1 cellular context compared by ENCODE assay signal in the genomic region with DNA sequence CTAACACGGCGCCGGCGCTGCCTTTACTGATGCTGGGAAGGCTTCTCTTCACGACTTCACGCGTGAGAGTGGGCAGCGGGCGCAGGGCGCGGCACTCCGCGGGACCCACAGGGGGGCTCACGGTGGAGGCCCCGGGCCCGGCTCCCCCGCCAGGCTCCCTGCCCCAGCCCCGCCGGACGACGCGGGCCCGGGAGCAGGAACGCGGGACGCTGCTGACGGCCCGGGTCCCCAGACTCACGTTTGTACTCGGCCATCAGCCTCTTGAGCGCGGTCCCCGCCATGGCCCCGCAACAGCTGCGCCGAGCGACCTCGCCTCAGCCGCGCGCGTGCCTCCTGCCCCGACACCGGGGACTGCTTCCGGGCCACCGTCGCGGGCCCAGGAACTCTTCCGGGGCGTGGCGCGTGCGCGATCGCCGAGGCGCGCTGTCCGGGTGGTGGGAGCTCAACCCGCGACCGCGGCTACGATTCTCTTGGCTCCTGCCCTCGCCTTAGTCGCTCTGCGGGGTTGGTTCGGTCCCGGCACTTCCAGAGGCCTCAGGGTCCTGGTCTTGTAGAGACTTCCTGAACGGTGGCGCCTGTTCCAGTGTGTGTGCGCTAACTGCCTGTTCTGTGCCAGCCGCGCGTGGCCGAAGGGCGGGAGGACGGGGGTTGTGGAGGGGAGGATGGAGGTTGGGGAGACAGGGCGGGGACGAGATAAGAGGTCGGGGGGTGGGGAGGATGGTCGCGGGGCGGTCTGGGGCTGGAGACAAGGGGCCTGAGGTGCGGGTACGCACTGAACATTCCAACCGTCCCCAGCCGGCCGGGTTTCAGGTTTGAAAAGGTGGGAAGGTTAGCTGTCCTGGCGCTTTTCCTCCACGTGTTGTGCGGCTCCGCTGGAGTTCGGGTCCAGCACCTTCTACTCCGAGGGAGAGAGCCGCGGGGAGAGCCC.
A peak's percentile ranks its signal among the peaks of the same experiment; 100 is the strongest.
TF ChIP-seq lines count a peak whose summit lies in the region.

A gene with protein sequence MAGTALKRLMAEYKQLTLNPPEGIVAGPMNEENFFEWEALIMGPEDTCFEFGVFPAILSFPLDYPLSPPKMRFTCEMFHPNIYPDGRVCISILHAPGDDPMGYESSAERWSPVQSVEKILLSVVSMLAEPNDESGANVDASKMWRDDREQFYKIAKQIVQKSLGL (minus strand): TSS at position 353 of the 928 bp plus-strand sequence. CDS start 72 bp downstream, at position 281.

TF ChIP-seq in HepG2, 621 proteins besides CTCF, POLR2A, EP300 and RAD21 (continued from another document and continues in another):
- TF ChIP-seq, protein P1, sequence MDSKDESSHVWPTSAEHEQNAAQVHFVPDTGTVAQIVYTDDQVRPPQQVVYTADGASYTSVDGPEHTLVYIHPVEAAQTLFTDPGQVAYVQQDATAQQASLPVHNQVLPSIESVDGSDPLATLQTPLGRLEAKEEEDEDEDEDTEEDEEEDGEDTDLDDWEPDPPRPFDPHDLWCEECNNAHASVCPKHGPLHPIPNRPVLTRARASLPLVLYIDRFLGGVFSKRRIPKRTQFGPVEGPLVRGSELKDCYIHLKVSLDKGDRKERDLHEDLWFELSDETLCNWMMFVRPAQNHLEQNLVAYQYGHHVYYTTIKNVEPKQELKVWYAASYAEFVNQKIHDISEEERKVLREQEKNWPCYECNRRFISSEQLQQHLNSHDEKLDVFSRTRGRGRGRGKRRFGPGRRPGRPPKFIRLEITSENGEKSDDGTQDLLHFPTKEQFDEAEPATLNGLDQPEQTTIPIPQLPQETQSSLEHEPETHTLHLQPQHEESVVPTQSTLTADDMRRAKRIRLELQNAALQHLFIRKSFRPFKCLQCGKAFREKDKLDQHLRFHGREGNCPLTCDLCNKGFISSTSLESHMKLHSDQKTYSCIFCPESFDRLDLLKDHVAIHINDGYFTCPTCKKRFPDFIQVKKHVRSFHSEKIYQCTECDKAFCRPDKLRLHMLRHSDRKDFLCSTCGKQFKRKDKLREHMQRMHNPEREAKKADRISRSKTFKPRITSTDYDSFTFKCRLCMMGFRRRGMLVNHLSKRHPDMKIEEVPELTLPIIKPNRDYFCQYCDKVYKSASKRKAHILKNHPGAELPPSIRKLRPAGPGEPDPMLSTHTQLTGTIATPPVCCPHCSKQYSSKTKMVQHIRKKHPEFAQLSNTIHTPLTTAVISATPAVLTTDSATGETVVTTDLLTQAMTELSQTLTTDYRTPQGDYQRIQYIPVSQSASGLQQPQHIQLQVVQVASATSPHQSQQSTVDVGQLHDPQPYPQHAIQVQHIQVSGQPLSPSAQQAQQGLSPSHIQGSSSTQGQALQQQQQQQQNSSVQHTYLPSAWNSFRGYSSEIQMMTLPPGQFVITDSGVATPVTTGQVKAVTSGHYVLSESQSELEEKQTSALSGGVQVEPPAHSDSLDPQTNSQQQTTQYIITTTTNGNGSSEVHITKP (CRISPR knock-in tag; IDR thresholded peaks at IDR 0.05; ENCODE audit: low read depth), result no peak
- TF ChIP-seq, protein P2, sequence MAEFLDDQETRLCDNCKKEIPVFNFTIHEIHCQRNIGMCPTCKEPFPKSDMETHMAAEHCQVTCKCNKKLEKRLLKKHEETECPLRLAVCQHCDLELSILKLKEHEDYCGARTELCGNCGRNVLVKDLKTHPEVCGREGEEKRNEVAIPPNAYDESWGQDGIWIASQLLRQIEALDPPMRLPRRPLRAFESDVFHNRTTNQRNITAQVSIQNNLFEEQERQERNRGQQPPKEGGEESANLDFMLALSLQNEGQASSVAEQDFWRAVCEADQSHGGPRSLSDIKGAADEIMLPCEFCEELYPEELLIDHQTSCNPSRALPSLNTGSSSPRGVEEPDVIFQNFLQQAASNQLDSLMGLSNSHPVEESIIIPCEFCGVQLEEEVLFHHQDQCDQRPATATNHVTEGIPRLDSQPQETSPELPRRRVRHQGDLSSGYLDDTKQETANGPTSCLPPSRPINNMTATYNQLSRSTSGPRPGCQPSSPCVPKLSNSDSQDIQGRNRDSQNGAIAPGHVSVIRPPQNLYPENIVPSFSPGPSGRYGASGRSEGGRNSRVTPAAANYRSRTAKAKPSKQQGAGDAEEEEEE (CRISPR knock-in tag; IDR thresholded peaks at IDR 0.05; ENCODE audit: borderline replicate concordance), result no peak
- no peak for TF ChIP-seq SNRNP70 (IDR thresholded peaks at IDR 0.05; ENCODE audit: low read depth, low read length)
- no peak for TF ChIP-seq NR2F6 (IDR thresholded peaks at IDR 0.05)
- peak; percentile 52; the same call in 1 of the 2 replicates for TF ChIP-seq NR2F6 (CRISPR knock-in tag; IDR thresholded peaks at IDR 0.05)
- TF ChIP-seq GATAD1 (CRISPR knock-in tag; IDR thresholded peaks at IDR 0.05), result peak; percentile 95
- no peak for TF ChIP-seq NFE2 (CRISPR knock-in tag; IDR thresholded peaks at IDR 0.05)
- no peak for TF ChIP-seq SMARCE1 (IDR thresholded peaks at IDR 0.05; ENCODE audit: borderline replicate concordance)
- TF ChIP-seq CBFB (CRISPR knock-in tag; IDR thresholded peaks at IDR 0.05), result peak; percentile 70
- TF ChIP-seq ZSCAN12 (CRISPR knock-in tag; IDR thresholded peaks at IDR 0.05), result no peak
- TF ChIP-seq EHMT2 (IDR thresholded peaks at IDR 0.05; ENCODE audit: borderline replicate concordance, low read depth, low read length), result no peak
- TF ChIP-seq, protein P3, sequence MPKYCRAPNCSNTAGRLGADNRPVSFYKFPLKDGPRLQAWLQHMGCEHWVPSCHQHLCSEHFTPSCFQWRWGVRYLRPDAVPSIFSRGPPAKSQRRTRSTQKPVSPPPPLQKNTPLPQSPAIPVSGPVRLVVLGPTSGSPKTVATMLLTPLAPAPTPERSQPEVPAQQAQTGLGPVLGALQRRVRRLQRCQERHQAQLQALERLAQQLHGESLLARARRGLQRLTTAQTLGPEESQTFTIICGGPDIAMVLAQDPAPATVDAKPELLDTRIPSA (CRISPR knock-in tag; IDR thresholded peaks at IDR 0.05; ENCODE audit: borderline replicate concordance), result 0 out of 2 replicates have a peak, but pooled peaks have one; percentile 32
- no peak for TF ChIP-seq ZBTB21 (CRISPR knock-in tag; IDR thresholded peaks at IDR 0.05)
- TF ChIP-seq ZNF337 (CRISPR knock-in tag; IDR thresholded peaks at IDR 0.05; ENCODE audit: borderline replicate concordance, low read depth), result no peak
- TF ChIP-seq ZNF225 (CRISPR knock-in tag; IDR thresholded peaks at IDR 0.05), result no peak
- TF ChIP-seq ZNF850 (CRISPR knock-in tag; conservative IDR thresholded peaks at IDR 0.05), result 0 out of 2 replicates have a peak, but pooled peaks have one; percentile 25
- peak; percentile 92 for TF ChIP-seq THAP11 (CRISPR knock-in tag; IDR thresholded peaks at IDR 0.05)
- TF ChIP-seq ELF4 (CRISPR knock-in tag; IDR thresholded peaks at IDR 0.05; ENCODE audit: borderline replicate concordance), result 0 out of 2 replicates have a peak, but pooled peaks have one; percentile 36
- TF ChIP-seq, protein P4, sequence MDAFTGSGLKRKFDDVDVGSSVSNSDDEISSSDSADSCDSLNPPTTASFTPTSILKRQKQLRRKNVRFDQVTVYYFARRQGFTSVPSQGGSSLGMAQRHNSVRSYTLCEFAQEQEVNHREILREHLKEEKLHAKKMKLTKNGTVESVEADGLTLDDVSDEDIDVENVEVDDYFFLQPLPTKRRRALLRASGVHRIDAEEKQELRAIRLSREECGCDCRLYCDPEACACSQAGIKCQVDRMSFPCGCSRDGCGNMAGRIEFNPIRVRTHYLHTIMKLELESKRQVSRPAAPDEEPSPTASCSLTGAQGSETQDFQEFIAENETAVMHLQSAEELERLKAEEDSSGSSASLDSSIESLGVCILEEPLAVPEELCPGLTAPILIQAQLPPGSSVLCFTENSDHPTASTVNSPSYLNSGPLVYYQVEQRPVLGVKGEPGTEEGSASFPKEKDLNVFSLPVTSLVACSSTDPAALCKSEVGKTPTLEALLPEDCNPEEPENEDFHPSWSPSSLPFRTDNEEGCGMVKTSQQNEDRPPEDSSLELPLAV (CRISPR knock-in tag; conservative IDR thresholded peaks at IDR 0.05; ENCODE audit: low read depth), result no peak
- TF ChIP-seq, protein P5, sequence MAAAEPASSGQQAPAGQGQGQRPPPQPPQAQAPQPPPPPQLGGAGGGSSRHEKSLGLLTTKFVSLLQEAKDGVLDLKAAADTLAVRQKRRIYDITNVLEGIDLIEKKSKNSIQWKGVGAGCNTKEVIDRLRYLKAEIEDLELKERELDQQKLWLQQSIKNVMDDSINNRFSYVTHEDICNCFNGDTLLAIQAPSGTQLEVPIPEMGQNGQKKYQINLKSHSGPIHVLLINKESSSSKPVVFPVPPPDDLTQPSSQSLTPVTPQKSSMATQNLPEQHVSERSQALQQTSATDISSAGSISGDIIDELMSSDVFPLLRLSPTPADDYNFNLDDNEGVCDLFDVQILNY (CRISPR knock-in tag; conservative IDR thresholded peaks at IDR 0.05), result peak; percentile 71; the same call in 1 of the 2 replicates
- TF ChIP-seq, protein P6, sequence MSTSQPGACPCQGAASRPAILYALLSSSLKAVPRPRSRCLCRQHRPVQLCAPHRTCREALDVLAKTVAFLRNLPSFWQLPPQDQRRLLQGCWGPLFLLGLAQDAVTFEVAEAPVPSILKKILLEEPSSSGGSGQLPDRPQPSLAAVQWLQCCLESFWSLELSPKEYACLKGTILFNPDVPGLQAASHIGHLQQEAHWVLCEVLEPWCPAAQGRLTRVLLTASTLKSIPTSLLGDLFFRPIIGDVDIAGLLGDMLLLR (CRISPR knock-in tag; IDR thresholded peaks at IDR 0.05), result peak; percentile 93
- no peak; the same call in 1 of the 2 replicates for TF ChIP-seq CENPT (CRISPR knock-in tag; IDR thresholded peaks at IDR 0.05; ENCODE audit: low read depth)
- TF ChIP-seq CAMTA2 (CRISPR knock-in tag; IDR thresholded peaks at IDR 0.05; ENCODE audit: borderline replicate concordance), result no peak
- TF ChIP-seq, protein P7, sequence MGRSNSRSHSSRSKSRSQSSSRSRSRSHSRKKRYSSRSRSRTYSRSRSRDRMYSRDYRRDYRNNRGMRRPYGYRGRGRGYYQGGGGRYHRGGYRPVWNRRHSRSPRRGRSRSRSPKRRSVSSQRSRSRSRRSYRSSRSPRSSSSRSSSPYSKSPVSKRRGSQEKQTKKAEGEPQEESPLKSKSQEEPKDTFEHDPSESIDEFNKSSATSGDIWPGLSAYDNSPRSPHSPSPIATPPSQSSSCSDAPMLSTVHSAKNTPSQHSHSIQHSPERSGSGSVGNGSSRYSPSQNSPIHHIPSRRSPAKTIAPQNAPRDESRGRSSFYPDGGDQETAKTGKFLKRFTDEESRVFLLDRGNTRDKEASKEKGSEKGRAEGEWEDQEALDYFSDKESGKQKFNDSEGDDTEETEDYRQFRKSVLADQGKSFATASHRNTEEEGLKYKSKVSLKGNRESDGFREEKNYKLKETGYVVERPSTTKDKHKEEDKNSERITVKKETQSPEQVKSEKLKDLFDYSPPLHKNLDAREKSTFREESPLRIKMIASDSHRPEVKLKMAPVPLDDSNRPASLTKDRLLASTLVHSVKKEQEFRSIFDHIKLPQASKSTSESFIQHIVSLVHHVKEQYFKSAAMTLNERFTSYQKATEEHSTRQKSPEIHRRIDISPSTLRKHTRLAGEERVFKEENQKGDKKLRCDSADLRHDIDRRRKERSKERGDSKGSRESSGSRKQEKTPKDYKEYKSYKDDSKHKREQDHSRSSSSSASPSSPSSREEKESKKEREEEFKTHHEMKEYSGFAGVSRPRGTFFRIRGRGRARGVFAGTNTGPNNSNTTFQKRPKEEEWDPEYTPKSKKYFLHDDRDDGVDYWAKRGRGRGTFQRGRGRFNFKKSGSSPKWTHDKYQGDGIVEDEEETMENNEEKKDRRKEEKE (IDR thresholded peaks at IDR 0.05), result no peak
- no peak for TF ChIP-seq SOX5 (CRISPR knock-in tag; IDR thresholded peaks at IDR 0.05; ENCODE audit: borderline replicate concordance)
- no peak for TF ChIP-seq ELF1 (CRISPR knock-in tag; IDR thresholded peaks at IDR 0.05)
- TF ChIP-seq, protein P8, sequence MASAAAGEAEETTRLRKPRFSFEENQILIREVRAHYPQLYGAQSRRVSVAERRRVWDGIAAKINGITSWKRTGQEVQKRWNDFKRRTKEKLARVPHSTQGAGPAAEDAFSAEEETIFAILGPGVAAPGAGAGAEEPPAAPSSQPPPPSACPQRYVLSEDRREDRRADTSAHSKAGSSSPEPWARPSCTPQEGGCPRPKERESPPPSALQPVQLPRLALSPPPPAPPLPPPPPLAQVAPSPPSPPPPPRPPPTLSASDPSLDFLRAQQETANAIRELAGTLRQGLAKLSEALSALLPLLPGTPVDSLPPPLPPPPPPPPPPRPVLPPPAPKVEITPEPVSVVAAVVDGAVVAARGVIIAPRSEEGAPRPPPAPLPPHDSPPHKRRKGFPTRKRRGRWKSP (CRISPR knock-in tag; IDR thresholded peaks at IDR 0.05), result 0 out of 2 replicates have a peak, but pooled peaks have one; percentile 36
- TF ChIP-seq MBNL3 (CRISPR knock-in tag; conservative IDR thresholded peaks at IDR 0.05), result no peak
- peak; percentile 35 for TF ChIP-seq BRD4 (CRISPR knock-in tag; IDR thresholded peaks at IDR 0.05)
- TF ChIP-seq, protein P9, sequence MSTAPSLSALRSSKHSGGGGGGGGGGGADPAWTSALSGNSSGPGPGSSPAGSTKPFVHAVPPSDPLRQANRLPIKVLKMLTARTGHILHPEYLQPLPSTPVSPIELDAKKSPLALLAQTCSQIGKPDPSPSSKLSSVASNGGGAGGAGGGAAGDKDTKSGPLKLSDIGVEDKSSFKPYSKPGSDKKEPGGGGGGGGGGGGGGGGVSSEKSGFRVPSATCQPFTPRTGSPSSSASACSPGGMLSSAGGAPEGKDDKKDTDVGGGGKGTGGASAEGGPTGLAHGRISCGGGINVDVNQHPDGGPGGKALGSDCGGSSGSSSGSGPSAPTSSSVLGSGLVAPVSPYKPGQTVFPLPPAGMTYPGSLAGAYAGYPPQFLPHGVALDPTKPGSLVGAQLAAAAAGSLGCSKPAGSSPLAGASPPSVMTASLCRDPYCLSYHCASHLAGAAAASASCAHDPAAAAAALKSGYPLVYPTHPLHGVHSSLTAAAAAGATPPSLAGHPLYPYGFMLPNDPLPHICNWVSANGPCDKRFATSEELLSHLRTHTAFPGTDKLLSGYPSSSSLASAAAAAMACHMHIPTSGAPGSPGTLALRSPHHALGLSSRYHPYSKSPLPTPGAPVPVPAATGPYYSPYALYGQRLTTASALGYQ (CRISPR knock-in tag; IDR thresholded peaks at IDR 0.05), result no peak
- no peak for TF ChIP-seq SRSF9 (IDR thresholded peaks at IDR 0.05; ENCODE audit: borderline replicate concordance, insufficient read depth, low read depth, low read length, poor library complexity, severe bottlenecking)
- TF ChIP-seq FOXO1 (CRISPR knock-in tag; IDR thresholded peaks at IDR 0.05), result 0 out of 2 replicates have a peak, but pooled peaks have one; percentile 13
- TF ChIP-seq HDAC1 (CRISPR knock-in tag; IDR thresholded peaks at IDR 0.05), result peak; percentile 98
- no peak for TF ChIP-seq ZBTB7B (CRISPR knock-in tag; IDR thresholded peaks at IDR 0.05)
- TF ChIP-seq, protein P10, sequence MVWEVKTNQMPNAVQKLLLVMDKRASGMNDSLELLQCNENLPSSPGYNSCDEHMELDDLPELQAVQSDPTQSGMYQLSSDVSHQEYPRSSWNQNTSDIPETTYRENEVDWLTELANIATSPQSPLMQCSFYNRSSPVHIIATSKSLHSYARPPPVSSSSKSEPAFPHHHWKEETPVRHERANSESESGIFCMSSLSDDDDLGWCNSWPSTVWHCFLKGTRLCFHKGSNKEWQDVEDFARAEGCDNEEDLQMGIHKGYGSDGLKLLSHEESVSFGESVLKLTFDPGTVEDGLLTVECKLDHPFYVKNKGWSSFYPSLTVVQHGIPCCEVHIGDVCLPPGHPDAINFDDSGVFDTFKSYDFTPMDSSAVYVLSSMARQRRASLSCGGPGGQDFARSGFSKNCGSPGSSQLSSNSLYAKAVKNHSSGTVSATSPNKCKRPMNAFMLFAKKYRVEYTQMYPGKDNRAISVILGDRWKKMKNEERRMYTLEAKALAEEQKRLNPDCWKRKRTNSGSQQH (CRISPR knock-in tag; IDR thresholded peaks at IDR 0.05; ENCODE audit: low read depth), result no peak
- TF ChIP-seq KAT8 (CRISPR knock-in tag; IDR thresholded peaks at IDR 0.05), result peak; percentile 87
- no peak for TF ChIP-seq ZFP41 (CRISPR knock-in tag; IDR thresholded peaks at IDR 0.05; ENCODE audit: borderline replicate concordance)
- no peak for TF ChIP-seq NFRKB (IDR thresholded peaks at IDR 0.05)
